35 cellular contexts compared by ENCODE assay signal in the genomic region with DNA sequence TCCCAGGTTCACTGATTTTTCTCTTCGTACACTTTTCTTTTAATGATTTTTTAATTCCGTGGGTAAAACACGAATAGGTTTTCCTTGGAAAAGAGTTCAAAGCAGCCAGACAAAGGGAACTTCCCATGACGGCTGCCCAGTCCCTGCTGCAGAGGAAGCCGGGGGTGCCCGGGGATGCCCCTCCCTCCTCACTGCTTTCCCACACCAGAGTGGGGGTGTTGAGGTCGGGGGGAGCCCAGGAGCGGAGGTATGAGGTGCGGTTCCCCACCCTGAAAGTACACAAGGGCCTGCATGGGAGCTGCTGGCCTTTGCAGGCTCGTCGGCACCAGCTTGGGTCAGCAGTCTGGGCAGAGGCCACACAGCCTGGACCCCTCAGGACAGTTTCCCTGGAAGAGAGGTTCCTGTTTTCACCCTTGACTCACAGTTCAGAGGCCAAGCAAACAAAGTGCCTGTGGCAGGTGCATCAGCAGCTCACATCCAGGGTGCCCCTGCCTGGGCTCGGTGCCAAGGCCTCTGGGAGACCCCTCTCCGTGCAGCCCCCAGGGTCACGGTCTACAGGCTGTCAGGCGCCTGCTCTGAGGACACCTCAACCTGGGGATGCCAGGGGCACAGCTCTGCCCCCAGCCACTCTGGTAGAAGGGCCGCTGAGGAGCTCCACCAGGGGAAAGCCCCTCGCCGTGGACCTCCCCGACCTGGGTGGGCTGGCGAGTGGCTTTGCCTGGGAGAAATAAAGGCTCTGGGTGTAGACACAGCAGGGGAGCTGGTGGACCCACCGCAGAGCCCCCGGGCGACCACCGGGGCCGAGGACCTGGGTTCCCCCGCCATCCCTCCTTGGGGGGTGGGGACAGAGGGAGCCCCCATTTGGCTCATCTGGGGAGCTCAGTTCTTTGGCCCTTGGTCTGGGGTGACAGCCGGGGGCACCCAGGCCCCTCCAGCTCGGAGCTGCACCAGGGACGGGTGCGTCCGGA. TPM values are rescaled to one million over a fixed set of nuclear protein-coding genes. Genes with fewer than 3 reads are reported as not detected.
"Had no signal": no experiment of that assay in that cellular context is flagged by ENCODE, and none has a peak within 500 bp of the region (broad histone marks: within the 10 kb centered on the region; RNA-seq: fewer than 3 reads in every experiment).

No MANE protein-coding gene starts in this region.

- DNase-seq: activated CD4-positive, alpha-beta memory T cell treated with anti-CD3 and anti-CD28 coated beads for 36 hours; activated CD4-positive, alpha-beta T cell treated with anti-CD3 and anti-CD28 coated beads, Interleukin-2, amount 10 ng/mL, durations not matched to agents 24 days and 14 days; activated CD8-positive, alpha-beta memory T cell treated with anti-CD3 and anti-CD28 coated beads, Interleukin-2, amount 50 U/mL, for 4 hours; activated gamma-delta T cell; activated naive CD4-positive, alpha-beta T cell treated with anti-CD3 and anti-CD28 coated beads, Interleukin-2, amount 50 U/mL, for 16 hours; activated naive CD8-positive, alpha-beta T cell treated with anti-CD3 and anti-CD28 coated beads, Interleukin-2, amount 50 U/mL, for 24 hours; activated T-cell treated with anti-CD3 and anti-CD28 coated beads, Interleukin-2, amount 50 U/mL, for 1 hour; amygdala; central memory CD4-positive, alpha-beta T cell; esophagus squamous epithelium; foreskin melanocyte; left cardiac atrium; left ventricle myocardium superior; stimulated activated CD4-positive, alpha-beta T cell treated with anti-CD3 and anti-CD28 coated beads, Interleukin-12 subunit alpha, Interleukin-12 subunit beta, amount 100 ng/mL, for 4 hours; stimulated activated CD4-positive, alpha-beta T cell treated with anti-CD3 and anti-CD28 coated beads, Interleukin-4, amount 100 ng/mL, for 1 hour; trophoblast cell; uterus had no signal

- H3K27ac Mint-ChIP-seq: activated CD4-positive, alpha-beta memory T cell treated with anti-CD3 and anti-CD28 coated beads for 36 hours; activated CD4-positive, alpha-beta T cell treated with anti-CD3 and anti-CD28 coated beads, Interleukin-2, amount 10 ng/mL, durations not matched to agents 24 days and 14 days; activated naive CD8-positive, alpha-beta T cell treated with anti-CD3 and anti-CD28 coated beads, Interleukin-2, amount 50 U/mL, for 24 hours; stimulated activated effector memory CD8-positive, alpha-beta T cell treated with anti-CD3 and anti-CD28 coated beads, Interleukin-12 subunit alpha, Interleukin-12 subunit beta, amount 100 ng/mL, for 72 hours; stimulated activated naive CD8-positive, alpha-beta T cell treated with anti-CD3 and anti-CD28 coated beads, Interleukin-15, Interleukin-2, amounts not matched to agents 100 ng/mL and 50 ng/mL, for 24 hours had no signal

- H3K36me3 ChIP-seq: breast epithelium, esophagus squamous epithelium, thoracic aorta, uterus had no signal

- H3K4me3 ChIP-seq: breast epithelium, esophagus squamous epithelium, skin epidermis, thoracic aorta, uterus had no signal

- H3K9me3 ChIP-seq: breast epithelium, esophagus squamous epithelium, thoracic aorta, uterus had no signal

- H3K4me1 ChIP-seq: breast epithelium, esophagus squamous epithelium, uterus had no signal

- H3K36me3 Mint-ChIP-seq: activated CD4-positive, alpha-beta memory T cell treated with anti-CD3 and anti-CD28 coated beads for 36 hours; stimulated activated effector memory CD8-positive, alpha-beta T cell treated with anti-CD3 and anti-CD28 coated beads, Interleukin-12 subunit alpha, Interleukin-12 subunit beta, amount 100 ng/mL, for 72 hours had no signal

- H3K27me3 ChIP-seq: uterus had no signal

- H3K4me3 Mint-ChIP-seq: activated CD4-positive, alpha-beta memory T cell treated with anti-CD3 and anti-CD28 coated beads for 36 hours; activated CD4-positive, alpha-beta T cell treated with anti-CD3 and anti-CD28 coated beads, Interleukin-2, amount 10 ng/mL, durations not matched to agents 24 days and 14 days; activated naive CD8-positive, alpha-beta T cell treated with anti-CD3 and anti-CD28 coated beads, Interleukin-2, amount 50 U/mL, for 24 hours; stimulated activated effector memory CD8-positive, alpha-beta T cell treated with anti-CD3 and anti-CD28 coated beads, Interleukin-12 subunit alpha, Interleukin-12 subunit beta, amount 100 ng/mL, for 72 hours; stimulated activated naive CD8-positive, alpha-beta T cell treated with anti-CD3 and anti-CD28 coated beads, Interleukin-15, Interleukin-2, amounts not matched to agents 100 ng/mL and 50 ng/mL, for 24 hours had no signal

- H3K27ac ChIP-seq: breast epithelium, epithelial cell of prostate, esophagus squamous epithelium, skin epidermis, thoracic aorta, uterus, VCaP had no signal

- H3K4me1 Mint-ChIP-seq: activated CD4-positive, alpha-beta T cell treated with anti-CD3 and anti-CD28 coated beads, Interleukin-2, amount 10 ng/mL, durations not matched to agents 24 days and 14 days; stimulated activated effector memory CD8-positive, alpha-beta T cell treated with anti-CD3 and anti-CD28 coated beads, Interleukin-12 subunit alpha, Interleukin-12 subunit beta, amount 100 ng/mL, for 72 hours had no signal

- ATAC-seq: activated CD4-positive, CD25-positive, alpha-beta regulatory T cell treated with anti-CD3 and anti-CD28 coated beads, Interleukin-2, amount 50 U/mL, for 24 hours; activated naive CD8-positive, alpha-beta T cell treated with anti-CD3 and anti-CD28 coated beads, Interleukin-2, amount 50 U/mL, for 24 hours; left cardiac atrium; left ventricle myocardium superior; sciatic nerve; stimulated activated effector memory CD8-positive, alpha-beta T cell treated with anti-CD3 and anti-CD28 coated beads, Interleukin-12 subunit alpha, Interleukin-12 subunit beta, amount 100 ng/mL, for 72 hours had no signal

- H3K9me3 Mint-ChIP-seq: activated CD4-positive, alpha-beta memory T cell treated with anti-CD3 and anti-CD28 coated beads for 36 hours; activated CD4-positive, alpha-beta T cell treated with anti-CD3 and anti-CD28 coated beads, Interleukin-2, amount 10 ng/mL, durations not matched to agents 24 days and 14 days; activated naive CD8-positive, alpha-beta T cell treated with anti-CD3 and anti-CD28 coated beads, Interleukin-2, amount 50 U/mL, for 24 hours; neural crest cell; stimulated activated effector memory CD8-positive, alpha-beta T cell treated with anti-CD3 and anti-CD28 coated beads, Interleukin-12 subunit alpha, Interleukin-12 subunit beta, amount 100 ng/mL, for 72 hours; stimulated activated naive CD8-positive, alpha-beta T cell treated with anti-CD3 and anti-CD28 coated beads, Interleukin-15, Interleukin-2, amounts not matched to agents 100 ng/mL and 50 ng/mL, for 24 hours had no signal

RNA-seq across cellular contexts. Expression of a gene that starts 15.4 kb away (rescaled TPM):
- total RNA-seq: activated CD4-positive, alpha-beta memory T cell treated with anti-CD3 and anti-CD28 coated beads for 36 hours; activated CD4-positive, alpha-beta T cell treated with anti-CD3 and anti-CD28 coated beads, Interleukin-2, amount 10 ng/mL, durations not matched to agents 24 days and 14 days; activated CD8-positive, alpha-beta memory T cell treated with anti-CD3 and anti-CD28 coated beads for 36 hours; breast epithelium; esophagus squamous epithelium; glomerular endothelial cell; mesenteric fat pad; mucosa of gallbladder; osteoblast; subcutaneous adipose tissue; T-helper 1 cell treated with Interleukin-12 subunit alpha and Interleukin-12 subunit beta and Interleukin-4 antibody, amounts not matched to agents 30 ng/mL and 1 ng/mL, for 36 hours; thoracic aorta had no signal
- polyA plus RNA-seq: keratinocyte had no signal
